Comparison of ENCODE assay signal across 2 cellular contexts in the genomic region with DNA sequence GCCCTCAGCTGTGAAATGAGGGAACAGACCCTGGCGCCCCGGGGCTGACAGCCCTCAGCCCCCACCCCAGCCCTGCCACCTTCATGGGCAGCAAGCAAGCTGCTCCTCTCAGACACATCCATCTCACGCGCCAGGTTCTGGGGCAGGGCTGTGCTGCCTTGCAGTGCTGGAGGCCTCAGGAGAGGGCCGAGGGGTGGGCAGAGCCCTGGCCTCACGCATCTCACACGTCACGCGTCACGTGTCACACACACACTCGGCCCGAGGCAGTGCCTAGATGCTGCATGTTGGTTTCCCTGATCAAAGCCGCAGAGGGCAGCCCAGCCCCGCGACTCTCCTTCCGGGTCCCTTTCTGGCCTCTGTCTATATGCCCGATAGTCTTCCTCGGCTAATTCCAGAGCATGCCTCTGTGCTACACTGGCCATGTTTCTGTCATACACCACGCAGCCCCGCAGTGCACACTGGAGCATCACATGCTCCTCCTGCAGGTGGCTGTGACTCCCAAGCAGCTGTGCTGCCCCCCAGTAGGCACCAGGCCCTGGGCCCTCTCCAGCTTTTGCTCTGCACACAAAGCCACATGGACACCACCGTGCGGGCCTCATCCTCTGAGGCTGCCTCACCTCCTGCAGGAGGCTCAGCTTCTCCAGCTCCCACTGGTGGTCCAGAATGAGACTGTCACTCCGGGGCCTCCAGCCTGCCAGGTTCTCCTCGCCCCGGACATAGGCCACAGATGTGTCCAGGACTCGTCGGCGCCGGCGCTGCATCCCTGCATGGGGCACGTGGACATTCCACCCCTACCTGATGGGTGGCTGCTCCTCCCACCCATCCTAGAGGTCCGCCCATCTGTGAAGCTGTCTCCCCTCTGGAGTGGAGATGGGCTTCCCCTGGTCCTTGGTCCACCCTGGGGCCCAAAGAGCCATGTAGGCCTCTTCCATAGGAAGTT.
TF ChIP-seq lines count a peak whose summit lies in the region.

No MANE protein-coding gene starts in this region.

TF ChIP-seq in HCT116, 20 proteins besides CTCF, POLR2A, EP300 and RAD21:
- TF ChIP-seq YY1 (IDR thresholded peaks at IDR 0.05; ENCODE audit: extremely low read depth, insufficient replicate concordance, low read depth, low read length) (no peak), ELF1 (IDR thresholded peaks at IDR 0.05; ENCODE audit: borderline replicate concordance, low read depth) (no peak), CEBPB (IDR thresholded peaks at IDR 0.05; ENCODE audit: low read depth) (no peak), MAX (IDR thresholded peaks at IDR 0.05) (no peak), SRF (IDR thresholded peaks at IDR 0.05; ENCODE audit: low read depth) (no peak), JUND (IDR thresholded peaks at IDR 0.05) (no peak), POLR2AphosphoS5 (IDR thresholded peaks at IDR 0.05; ENCODE audit: low read depth, low read length) (no peak), EGR1 (IDR thresholded peaks at IDR 0.05; ENCODE audit: low read depth) (no peak), FOSL1 (IDR thresholded peaks at IDR 0.05; ENCODE audit: low read depth) (no peak), SP1 (IDR thresholded peaks at IDR 0.05; ENCODE audit: low read depth) (no peak), TCF7L2 (IDR thresholded peaks at IDR 0.05; ENCODE audit: borderline replicate concordance, extremely low read depth, insufficient read depth, insufficient read length) (no peak), SIN3A (IDR thresholded peaks at IDR 0.05; ENCODE audit: low read depth) (no peak), EZH2 (IDR thresholded peaks at IDR 0.05) (no peak), ZFX (IDR thresholded peaks at IDR 0.05) (no peak), EZH2phosphoT487 (IDR thresholded peaks at IDR 0.05; ENCODE audit: borderline replicate concordance) (no peak)
- TF ChIP-seq, protein P1, sequence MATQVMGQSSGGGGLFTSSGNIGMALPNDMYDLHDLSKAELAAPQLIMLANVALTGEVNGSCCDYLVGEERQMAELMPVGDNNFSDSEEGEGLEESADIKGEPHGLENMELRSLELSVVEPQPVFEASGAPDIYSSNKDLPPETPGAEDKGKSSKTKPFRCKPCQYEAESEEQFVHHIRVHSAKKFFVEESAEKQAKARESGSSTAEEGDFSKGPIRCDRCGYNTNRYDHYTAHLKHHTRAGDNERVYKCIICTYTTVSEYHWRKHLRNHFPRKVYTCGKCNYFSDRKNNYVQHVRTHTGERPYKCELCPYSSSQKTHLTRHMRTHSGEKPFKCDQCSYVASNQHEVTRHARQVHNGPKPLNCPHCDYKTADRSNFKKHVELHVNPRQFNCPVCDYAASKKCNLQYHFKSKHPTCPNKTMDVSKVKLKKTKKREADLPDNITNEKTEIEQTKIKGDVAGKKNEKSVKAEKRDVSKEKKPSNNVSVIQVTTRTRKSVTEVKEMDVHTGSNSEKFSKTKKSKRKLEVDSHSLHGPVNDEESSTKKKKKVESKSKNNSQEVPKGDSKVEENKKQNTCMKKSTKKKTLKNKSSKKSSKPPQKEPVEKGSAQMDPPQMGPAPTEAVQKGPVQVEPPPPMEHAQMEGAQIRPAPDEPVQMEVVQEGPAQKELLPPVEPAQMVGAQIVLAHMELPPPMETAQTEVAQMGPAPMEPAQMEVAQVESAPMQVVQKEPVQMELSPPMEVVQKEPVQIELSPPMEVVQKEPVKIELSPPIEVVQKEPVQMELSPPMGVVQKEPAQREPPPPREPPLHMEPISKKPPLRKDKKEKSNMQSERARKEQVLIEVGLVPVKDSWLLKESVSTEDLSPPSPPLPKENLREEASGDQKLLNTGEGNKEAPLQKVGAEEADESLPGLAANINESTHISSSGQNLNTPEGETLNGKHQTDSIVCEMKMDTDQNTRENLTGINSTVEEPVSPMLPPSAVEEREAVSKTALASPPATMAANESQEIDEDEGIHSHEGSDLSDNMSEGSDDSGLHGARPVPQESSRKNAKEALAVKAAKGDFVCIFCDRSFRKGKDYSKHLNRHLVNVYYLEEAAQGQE (IDR thresholded peaks at IDR 0.05; ENCODE audit: low read depth): no peak
- TF ChIP-seq, protein P2, sequence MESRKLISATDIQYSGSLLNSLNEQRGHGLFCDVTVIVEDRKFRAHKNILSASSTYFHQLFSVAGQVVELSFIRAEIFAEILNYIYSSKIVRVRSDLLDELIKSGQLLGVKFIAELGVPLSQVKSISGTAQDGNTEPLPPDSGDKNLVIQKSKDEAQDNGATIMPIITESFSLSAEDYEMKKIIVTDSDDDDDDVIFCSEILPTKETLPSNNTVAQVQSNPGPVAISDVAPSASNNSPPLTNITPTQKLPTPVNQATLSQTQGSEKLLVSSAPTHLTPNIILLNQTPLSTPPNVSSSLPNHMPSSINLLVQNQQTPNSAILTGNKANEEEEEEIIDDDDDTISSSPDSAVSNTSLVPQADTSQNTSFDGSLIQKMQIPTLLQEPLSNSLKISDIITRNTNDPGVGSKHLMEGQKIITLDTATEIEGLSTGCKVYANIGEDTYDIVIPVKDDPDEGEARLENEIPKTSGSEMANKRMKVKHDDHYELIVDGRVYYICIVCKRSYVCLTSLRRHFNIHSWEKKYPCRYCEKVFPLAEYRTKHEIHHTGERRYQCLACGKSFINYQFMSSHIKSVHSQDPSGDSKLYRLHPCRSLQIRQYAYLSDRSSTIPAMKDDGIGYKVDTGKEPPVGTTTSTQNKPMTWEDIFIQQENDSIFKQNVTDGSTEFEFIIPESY (IDR thresholded peaks at IDR 0.05; ENCODE audit: extremely low read depth, insufficient replicate concordance, low read length): no peak
- TF ChIP-seq, protein P3, sequence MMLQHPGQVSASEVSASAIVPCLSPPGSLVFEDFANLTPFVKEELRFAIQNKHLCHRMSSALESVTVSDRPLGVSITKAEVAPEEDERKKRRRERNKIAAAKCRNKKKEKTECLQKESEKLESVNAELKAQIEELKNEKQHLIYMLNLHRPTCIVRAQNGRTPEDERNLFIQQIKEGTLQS (IDR thresholded peaks at IDR 0.05): no peak

TF ChIP-seq in neural cell, 6 proteins besides CTCF, POLR2A, EP300 and RAD21:
- TF ChIP-seq, protein P1 (IDR thresholded peaks at IDR 0.05; ENCODE audit: borderline replicate concordance): no peak
- TF ChIP-seq POLR2AphosphoS5 (IDR thresholded peaks at IDR 0.05) (peak; percentile 1), EZH2 (IDR thresholded peaks at IDR 0.05; ENCODE audit: borderline replicate concordance, insufficient read depth, low read length, poor library complexity, severe bottlenecking) (no peak), SMC3 (conservative IDR thresholded peaks at IDR 0.05; ENCODE audit: poor library complexity) (no peak), TAF1 (IDR thresholded peaks at IDR 0.05; ENCODE audit: low read depth) (no peak)
